ENCODE assay signal across 1 cellular context in the genomic region with DNA sequence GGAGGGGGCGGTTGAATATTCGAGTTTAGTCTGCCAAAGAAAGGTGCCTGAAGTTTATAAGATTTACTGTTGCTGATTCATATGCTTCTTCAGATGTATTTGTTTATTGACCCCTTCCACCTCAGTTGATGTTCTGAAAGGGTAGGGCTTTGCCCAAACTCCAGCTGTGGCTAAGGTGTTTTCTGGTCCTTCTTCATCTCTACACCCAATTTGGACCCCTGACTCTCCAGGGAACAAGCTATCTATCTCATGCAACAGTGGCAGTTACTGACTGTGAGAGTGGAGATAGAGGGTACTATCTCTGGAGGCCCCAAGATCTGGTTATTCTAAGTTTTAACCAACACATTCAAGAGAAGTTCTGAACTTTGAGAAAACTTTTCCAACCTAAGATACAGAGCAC.
TF ChIP-seq lines count a peak whose summit lies in the region.

No MANE protein-coding gene starts in this region.

TF ChIP-seq in K562, 482 proteins besides CTCF, POLR2A, EP300 and RAD21 (continued from another document):
- TF ChIP-seq PRDM10 (IDR thresholded peaks at IDR 0.05; ENCODE audit: partially characterized antibody) = no peak
- no peak for TF ChIP-seq BDP1 (IDR thresholded peaks at IDR 0.05; ENCODE audit: insufficient read depth, insufficient read length)
- TF ChIP-seq, protein P1, sequence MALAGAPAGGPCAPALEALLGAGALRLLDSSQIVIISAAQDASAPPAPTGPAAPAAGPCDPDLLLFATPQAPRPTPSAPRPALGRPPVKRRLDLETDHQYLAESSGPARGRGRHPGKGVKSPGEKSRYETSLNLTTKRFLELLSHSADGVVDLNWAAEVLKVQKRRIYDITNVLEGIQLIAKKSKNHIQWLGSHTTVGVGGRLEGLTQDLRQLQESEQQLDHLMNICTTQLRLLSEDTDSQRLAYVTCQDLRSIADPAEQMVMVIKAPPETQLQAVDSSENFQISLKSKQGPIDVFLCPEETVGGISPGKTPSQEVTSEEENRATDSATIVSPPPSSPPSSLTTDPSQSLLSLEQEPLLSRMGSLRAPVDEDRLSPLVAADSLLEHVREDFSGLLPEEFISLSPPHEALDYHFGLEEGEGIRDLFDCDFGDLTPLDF (CRISPR knock-in tag; IDR thresholded peaks at IDR 0.05) = no peak
- TF ChIP-seq LEF1 (IDR thresholded peaks at IDR 0.05) = peak; percentile 92
- TF ChIP-seq CC2D1A (IDR thresholded peaks at IDR 0.05) = peak; percentile 43; the same call in 1 of the 2 replicates
- TF ChIP-seq, protein P2, sequence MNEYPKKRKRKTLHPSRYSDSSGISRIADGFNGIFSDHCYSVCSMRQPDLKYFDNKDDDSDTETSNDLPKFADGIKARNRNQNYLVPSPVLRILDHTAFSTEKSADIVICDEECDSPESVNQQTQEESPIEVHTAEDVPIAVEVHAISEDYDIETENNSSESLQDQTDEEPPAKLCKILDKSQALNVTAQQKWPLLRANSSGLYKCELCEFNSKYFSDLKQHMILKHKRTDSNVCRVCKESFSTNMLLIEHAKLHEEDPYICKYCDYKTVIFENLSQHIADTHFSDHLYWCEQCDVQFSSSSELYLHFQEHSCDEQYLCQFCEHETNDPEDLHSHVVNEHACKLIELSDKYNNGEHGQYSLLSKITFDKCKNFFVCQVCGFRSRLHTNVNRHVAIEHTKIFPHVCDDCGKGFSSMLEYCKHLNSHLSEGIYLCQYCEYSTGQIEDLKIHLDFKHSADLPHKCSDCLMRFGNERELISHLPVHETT (CRISPR knock-in tag; conservative IDR thresholded peaks at IDR 0.05 in 1 of 2, IDR thresholded peaks at IDR 0.05 in 1 of 2) = no peak
- TF ChIP-seq, protein P3, sequence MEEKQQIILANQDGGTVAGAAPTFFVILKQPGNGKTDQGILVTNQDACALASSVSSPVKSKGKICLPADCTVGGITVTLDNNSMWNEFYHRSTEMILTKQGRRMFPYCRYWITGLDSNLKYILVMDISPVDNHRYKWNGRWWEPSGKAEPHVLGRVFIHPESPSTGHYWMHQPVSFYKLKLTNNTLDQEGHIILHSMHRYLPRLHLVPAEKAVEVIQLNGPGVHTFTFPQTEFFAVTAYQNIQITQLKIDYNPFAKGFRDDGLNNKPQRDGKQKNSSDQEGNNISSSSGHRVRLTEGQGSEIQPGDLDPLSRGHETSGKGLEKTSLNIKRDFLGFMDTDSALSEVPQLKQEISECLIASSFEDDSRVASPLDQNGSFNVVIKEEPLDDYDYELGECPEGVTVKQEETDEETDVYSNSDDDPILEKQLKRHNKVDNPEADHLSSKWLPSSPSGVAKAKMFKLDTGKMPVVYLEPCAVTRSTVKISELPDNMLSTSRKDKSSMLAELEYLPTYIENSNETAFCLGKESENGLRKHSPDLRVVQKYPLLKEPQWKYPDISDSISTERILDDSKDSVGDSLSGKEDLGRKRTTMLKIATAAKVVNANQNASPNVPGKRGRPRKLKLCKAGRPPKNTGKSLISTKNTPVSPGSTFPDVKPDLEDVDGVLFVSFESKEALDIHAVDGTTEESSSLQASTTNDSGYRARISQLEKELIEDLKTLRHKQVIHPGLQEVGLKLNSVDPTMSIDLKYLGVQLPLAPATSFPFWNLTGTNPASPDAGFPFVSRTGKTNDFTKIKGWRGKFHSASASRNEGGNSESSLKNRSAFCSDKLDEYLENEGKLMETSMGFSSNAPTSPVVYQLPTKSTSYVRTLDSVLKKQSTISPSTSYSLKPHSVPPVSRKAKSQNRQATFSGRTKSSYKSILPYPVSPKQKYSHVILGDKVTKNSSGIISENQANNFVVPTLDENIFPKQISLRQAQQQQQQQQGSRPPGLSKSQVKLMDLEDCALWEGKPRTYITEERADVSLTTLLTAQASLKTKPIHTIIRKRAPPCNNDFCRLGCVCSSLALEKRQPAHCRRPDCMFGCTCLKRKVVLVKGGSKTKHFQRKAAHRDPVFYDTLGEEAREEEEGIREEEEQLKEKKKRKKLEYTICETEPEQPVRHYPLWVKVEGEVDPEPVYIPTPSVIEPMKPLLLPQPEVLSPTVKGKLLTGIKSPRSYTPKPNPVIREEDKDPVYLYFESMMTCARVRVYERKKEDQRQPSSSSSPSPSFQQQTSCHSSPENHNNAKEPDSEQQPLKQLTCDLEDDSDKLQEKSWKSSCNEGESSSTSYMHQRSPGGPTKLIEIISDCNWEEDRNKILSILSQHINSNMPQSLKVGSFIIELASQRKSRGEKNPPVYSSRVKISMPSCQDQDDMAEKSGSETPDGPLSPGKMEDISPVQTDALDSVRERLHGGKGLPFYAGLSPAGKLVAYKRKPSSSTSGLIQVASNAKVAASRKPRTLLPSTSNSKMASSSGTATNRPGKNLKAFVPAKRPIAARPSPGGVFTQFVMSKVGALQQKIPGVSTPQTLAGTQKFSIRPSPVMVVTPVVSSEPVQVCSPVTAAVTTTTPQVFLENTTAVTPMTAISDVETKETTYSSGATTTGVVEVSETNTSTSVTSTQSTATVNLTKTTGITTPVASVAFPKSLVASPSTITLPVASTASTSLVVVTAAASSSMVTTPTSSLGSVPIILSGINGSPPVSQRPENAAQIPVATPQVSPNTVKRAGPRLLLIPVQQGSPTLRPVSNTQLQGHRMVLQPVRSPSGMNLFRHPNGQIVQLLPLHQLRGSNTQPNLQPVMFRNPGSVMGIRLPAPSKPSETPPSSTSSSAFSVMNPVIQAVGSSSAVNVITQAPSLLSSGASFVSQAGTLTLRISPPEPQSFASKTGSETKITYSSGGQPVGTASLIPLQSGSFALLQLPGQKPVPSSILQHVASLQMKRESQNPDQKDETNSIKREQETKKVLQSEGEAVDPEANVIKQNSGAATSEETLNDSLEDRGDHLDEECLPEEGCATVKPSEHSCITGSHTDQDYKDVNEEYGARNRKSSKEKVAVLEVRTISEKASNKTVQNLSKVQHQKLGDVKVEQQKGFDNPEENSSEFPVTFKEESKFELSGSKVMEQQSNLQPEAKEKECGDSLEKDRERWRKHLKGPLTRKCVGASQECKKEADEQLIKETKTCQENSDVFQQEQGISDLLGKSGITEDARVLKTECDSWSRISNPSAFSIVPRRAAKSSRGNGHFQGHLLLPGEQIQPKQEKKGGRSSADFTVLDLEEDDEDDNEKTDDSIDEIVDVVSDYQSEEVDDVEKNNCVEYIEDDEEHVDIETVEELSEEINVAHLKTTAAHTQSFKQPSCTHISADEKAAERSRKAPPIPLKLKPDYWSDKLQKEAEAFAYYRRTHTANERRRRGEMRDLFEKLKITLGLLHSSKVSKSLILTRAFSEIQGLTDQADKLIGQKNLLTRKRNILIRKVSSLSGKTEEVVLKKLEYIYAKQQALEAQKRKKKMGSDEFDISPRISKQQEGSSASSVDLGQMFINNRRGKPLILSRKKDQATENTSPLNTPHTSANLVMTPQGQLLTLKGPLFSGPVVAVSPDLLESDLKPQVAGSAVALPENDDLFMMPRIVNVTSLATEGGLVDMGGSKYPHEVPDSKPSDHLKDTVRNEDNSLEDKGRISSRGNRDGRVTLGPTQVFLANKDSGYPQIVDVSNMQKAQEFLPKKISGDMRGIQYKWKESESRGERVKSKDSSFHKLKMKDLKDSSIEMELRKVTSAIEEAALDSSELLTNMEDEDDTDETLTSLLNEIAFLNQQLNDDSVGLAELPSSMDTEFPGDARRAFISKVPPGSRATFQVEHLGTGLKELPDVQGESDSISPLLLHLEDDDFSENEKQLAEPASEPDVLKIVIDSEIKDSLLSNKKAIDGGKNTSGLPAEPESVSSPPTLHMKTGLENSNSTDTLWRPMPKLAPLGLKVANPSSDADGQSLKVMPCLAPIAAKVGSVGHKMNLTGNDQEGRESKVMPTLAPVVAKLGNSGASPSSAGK (IDR thresholded peaks at IDR 0.05) = 0 out of 2 replicates have a peak, but pooled peaks have one; percentile 3
- TF ChIP-seq HNRNPUL1 (IDR thresholded peaks at IDR 0.05; ENCODE audit: low read length) = no peak
- TF ChIP-seq GTF2F1 (IDR thresholded peaks at IDR 0.05; ENCODE audit: low read depth, low read length) = no peak
- no peak for TF ChIP-seq ZNF197 (CRISPR knock-in tag; IDR thresholded peaks at IDR 0.05; ENCODE audit: low read depth)
- no peak for TF ChIP-seq MYNN (IDR thresholded peaks at IDR 0.05)
- no peak for TF ChIP-seq MYNN (CRISPR knock-in tag; IDR thresholded peaks at IDR 0.05)
- TF ChIP-seq RFX7 (CRISPR knock-in tag; IDR thresholded peaks at IDR 0.05) = no peak
- no peak for TF ChIP-seq PREB (CRISPR knock-in tag; IDR thresholded peaks at IDR 0.05)
TF ChIP-seq in K562: peak in this region for 64.
